Comparison of ENCODE assay signal across 8 cellular contexts in genomic region chr6:7726416-7727149, GRCh38. TPM values are rescaled to one million over a fixed set of nuclear protein-coding genes. Genes with fewer than 3 reads are reported as not detected.
DNase-seq lines count a peak whose midpoint lies in the region; ATAC-seq and TF ChIP-seq lines count a peak whose summit lies in the region.

No MANE protein-coding gene starts in this region.

- H3K4me1 ChIP-seq in HUES48 (ENCODE audit: control insufficient read depth, insufficient read depth, low read length) = peaks cover 32% of the 10 kb centered on the region
- peaks cover 39% of the 10 kb centered on the region for H3K4me1 ChIP-seq in adipocyte (ENCODE audit: control insufficient read depth, insufficient read depth, low read length)
- H3K4me1 ChIP-seq in subcutaneous abdominal adipose tissue (ENCODE audit: control insufficient read depth in 5 of 5, insufficient read depth in 5 of 5, low read length in 5 of 5) = peaks cover 9 to 65% (median 41%) of the 10 kb centered on the region in 5 donors

- H3K36me3 ChIP-seq in HUES48 (ENCODE audit: control insufficient read depth, insufficient read depth, low read length) = no peaks in the 10 kb centered on the region
- no peaks in the 10 kb centered on the region for H3K36me3 ChIP-seq in adipocyte (ENCODE audit: control insufficient read depth, insufficient read depth, low read length, severe bottlenecking)
- no peaks in the 10 kb centered on the region for H3K36me3 ChIP-seq in subcutaneous abdominal adipose tissue (ENCODE audit: control insufficient read depth in 5 of 5, insufficient read depth in 5 of 5, low read length in 5 of 5)

- H3K27ac ChIP-seq in HUES48 (ENCODE audit: low read depth, low read length) (no peak overlapping the region), subcutaneous abdominal adipose tissue (ENCODE audit: low read depth, low read length) (no peak overlapping the region)

- peak overlapping the region in 4 of 5 donors; percentile 62 to 76 (median 66) for H3K4me3 Mint-ChIP-seq in immature natural killer cell

- H3K9ac ChIP-seq in HUES48 (ENCODE audit: low read depth, low read length) = no peak overlapping the region
- peak overlapping the region; percentile 58 for H3K9ac ChIP-seq in adipocyte (ENCODE audit: low read length)
- H3K9ac ChIP-seq in subcutaneous abdominal adipose tissue (ENCODE audit: low read length in 5 of 5) = peak overlapping the region in 2 of 5 donors; percentile 20 to 47

- H3K27me3 ChIP-seq in HUES48 (ENCODE audit: control insufficient read depth, insufficient read depth, low read length) (peaks cover 88% of the 10 kb centered on the region), adipocyte (replicated peaks; ENCODE audit: control insufficient read depth, insufficient read depth, low read length) (no peaks in the 10 kb centered on the region), subcutaneous abdominal adipose tissue (ENCODE audit: control insufficient read depth in 5 of 5, insufficient read depth in 4 of 5, low read length in 5 of 5) (peaks cover 25 to 41% (median 34%) of the 10 kb centered on the region in 5 donors)

- H3K4me3 ChIP-seq in AG09309 (ENCODE audit: control insufficient read depth, low read depth, low read length) (peak overlapping the region; percentile 51), HUES48 (ENCODE audit: low read depth, low read length) (peak overlapping the region; percentile 74), adipocyte (ENCODE audit: low read length) (peak overlapping the region; percentile 83), subcutaneous abdominal adipose tissue (ENCODE audit: low read depth in 1 of 5, low read length in 5 of 5) (peak overlapping the region in 4 of 5 donors; percentile 73 to 79 (median 78))

- H3K27me3 Mint-ChIP-seq in immature natural killer cell (ENCODE audit: low read depth in 3 of 3) = peaks cover 16 to 38% (median 17%) of the 10 kb centered on the region in 3 donors

- H3K36me3 Mint-ChIP-seq in immature natural killer cell = peaks cover 0 to 2% (median 0%) of the 10 kb centered on the region in 3 donors

- TF ChIP-seq CTCF in AG09309 (IDR thresholded peaks at IDR 0.05; ENCODE audit: control insufficient read depth, insufficient read depth, low read depth, low read length, missing control alignments) = no peak

- no peak for DNase-seq in AG09309 (ENCODE audit: low read depth)
- DNase-seq in adipocyte (ENCODE audit: low read depth) = peak; percentile 32
- no peak for DNase-seq in immature natural killer cell
- no peak for DNase-seq in NCI-H2107 (lab: John Stamatoyannopoulos, UW)

- peaks cover 8 to 17% of the 10 kb centered on the region in 2 donors for H3K4me1 Mint-ChIP-seq in immature natural killer cell

- H3K9me3 ChIP-seq in HUES48 (ENCODE audit: control insufficient read depth, insufficient read depth, low read length) (no peaks in the 10 kb centered on the region), adipocyte (ENCODE audit: control insufficient read depth, low read length) (no peaks in the 10 kb centered on the region), subcutaneous abdominal adipose tissue (ENCODE audit: control insufficient read depth in 5 of 5, low read length in 5 of 5) (no peaks in the 10 kb centered on the region)

- H3K27ac Mint-ChIP-seq in immature natural killer cell = no peak overlapping the region

- H3K9me3 Mint-ChIP-seq in immature natural killer cell = no peaks in the 10 kb centered on the region

- peak; percentile 26 for ATAC-seq in GM18511 (IDR thresholded peaks at IDR 0.05; ENCODE audit: unreplicated experiment)
- ATAC-seq in HG03571 (IDR thresholded peaks at IDR 0.05; ENCODE audit: unreplicated experiment) = no peak

RNA-seq across cellular contexts. Expression of gene BMP6, which starts 0.7 kb away (rescaled TPM):
- under 1 TPM in 2 of 3 donors, not detected in 1; 0.13 to 0.22 TPM for polyA plus RNA-seq in immature natural killer cell
